In the genomic region with DNA sequence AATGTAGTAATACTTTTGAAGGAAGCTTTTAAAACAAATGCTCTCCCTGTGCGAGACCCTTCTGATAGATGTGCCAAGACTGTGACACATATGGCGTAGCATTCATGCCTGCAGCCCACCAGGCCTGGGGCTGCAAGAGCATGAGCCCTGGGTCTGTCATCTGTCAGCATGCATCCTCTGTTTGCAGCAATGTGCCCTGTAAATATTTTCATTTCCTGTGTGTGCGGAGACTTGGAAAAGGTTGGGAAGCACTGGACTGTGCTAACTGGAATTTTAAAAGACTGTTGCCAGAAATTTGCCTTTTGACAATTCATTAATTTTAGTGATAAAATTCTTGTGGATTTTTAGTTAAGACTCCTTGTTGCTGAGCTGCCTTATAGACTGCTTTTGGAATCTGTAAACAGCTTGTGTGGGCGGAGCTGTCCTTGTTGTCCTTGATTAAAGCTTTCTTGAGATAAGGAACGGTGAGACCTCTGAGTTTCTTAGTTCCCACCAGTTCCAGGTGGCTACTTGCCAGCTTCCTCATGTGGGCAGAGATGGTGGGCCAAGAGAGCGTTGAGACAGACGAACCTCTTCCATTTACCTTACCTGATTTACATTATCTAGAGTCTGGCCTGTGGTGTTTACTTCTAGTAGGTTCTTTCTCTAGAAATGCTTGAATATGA, we compare ENCODE assay signal across 16 cellular contexts. TPM values are rescaled to one million over a fixed set of nuclear protein-coding genes. Genes with fewer than 3 reads are reported as not detected.
DNase-seq lines count a peak whose midpoint lies in the region; ATAC-seq and TF ChIP-seq lines count a peak whose summit lies in the region.
"Had no signal": no experiment of that assay in that cellular context is flagged by ENCODE, and none has a peak within 500 bp of the region (broad histone marks: within the 10 kb centered on the region; RNA-seq: fewer than 3 reads in every experiment).

No MANE protein-coding gene starts in this region.

- no peaks in the 10 kb centered on the region for H3K9me3 ChIP-seq in cardiac muscle cell (ENCODE audit: low read depth)
- no peaks in the 10 kb centered on the region for H3K9me3 ChIP-seq in mesodermal cell (ENCODE audit: control insufficient read depth, low read length)
- H3K9me3 ChIP-seq in upper lobe of left lung, result no peaks in the 10 kb centered on the region

- ATAC-seq in Right ventricle myocardium inferior, result no peak
- ATAC-seq in upper lobe of left lung (ENCODE audit: low FRiP score in 2 of 2), result no peak
- ATAC-seq in GM19467 (IDR thresholded peaks at IDR 0.05; ENCODE audit: unreplicated experiment), result no peak
- ATAC-seq: activated naive CD8-positive, alpha-beta T cell treated with anti-CD3 and anti-CD28 coated beads, Interleukin-2, amount 50 U/mL, for 24 hours; HCT116; natural killer cell treated with Interleukin-12 subunit alpha and Interleukin-12 subunit beta and Interleukin-15 and Interleukin-18, amount 100 ng/mL, for 72 hours; PC-3; T-cell had no signal

- H3K4me1 ChIP-seq in cardiac muscle cell (ENCODE audit: low read depth) (peaks cover 18% of the 10 kb centered on the region), mesodermal cell (ENCODE audit: control insufficient read depth, insufficient read depth, low read length, poor library complexity, severe bottlenecking) (peaks cover 8% of the 10 kb centered on the region), upper lobe of left lung (peaks cover 34 to 60% (median 44%) of the 10 kb centered on the region in 4 donors)

- TF ChIP-seq CTCF in cardiac muscle cell (IDR thresholded peaks at IDR 0.05; ENCODE audit: low read depth, low read length) (no peak), upper lobe of left lung (IDR thresholded peaks at IDR 0.05) (no peak)

- intact Hi-C loops in Right ventricle myocardium inferior (cut with DNase I), result no loop called here

- no peak for TF ChIP-seq POLR2A in upper lobe of left lung (IDR thresholded peaks at IDR 0.05)

- 75 to 92% methylated on average over 3 to 4 of the region's 7 CpGs for WGBS in mesodermal cell (ENCODE audit: insufficient coverage in 2 of 2), 2 experiments
- WGBS in upper lobe of left lung, 2 donors, result 41 to 48% methylated on average over 7 of the region's 7 CpGs

- H3K36me3 ChIP-seq in cardiac muscle cell, result peaks cover 6% of the 10 kb centered on the region
- peaks cover 74% of the 10 kb centered on the region for H3K36me3 ChIP-seq in mesodermal cell (ENCODE audit: control insufficient read depth, insufficient read depth, low read length)
- H3K36me3 ChIP-seq in upper lobe of left lung, result peaks cover 0 to 33% (median 12%) of the 10 kb centered on the region in 4 donors

- TF ChIP-seq EP300 in upper lobe of left lung (IDR thresholded peaks at IDR 0.05), result no peak

- H3K4me3 ChIP-seq in cardiac muscle cell (no peak overlapping the region), mesodermal cell (ENCODE audit: extremely low read depth, insufficient read depth, low read length, poor library complexity, severe bottlenecking) (no peak overlapping the region), upper lobe of left lung (no peak overlapping the region)

- DNase-seq in cardiac muscle cell (ENCODE audit: low read depth in 1 of 2, low spot score in 1 of 2) (peak in 1 of 2 donors; percentile 62), Right ventricle myocardium inferior (ENCODE audit: missing footprints) (no peak), dermis blood vessel endothelial cell (peak; percentile 49), upper lobe of left lung (no peak), LoVo (ENCODE audit: low spot score) (no peak), AG20443 (ENCODE audit: low spot score) (no peak)
- DNase-seq: activated CD4-positive, alpha-beta T cell treated with anti-CD3 and anti-CD28 coated beads for 1 hour; activated naive CD8-positive, alpha-beta T cell treated with anti-CD3 and anti-CD28 coated beads, Interleukin-2, amount 50 U/mL, for 24 hours; foreskin melanocyte; NCI-H1092 treated with DMSO at 0.1 percent for 48 hours; PC-3; T-cell had no signal

- H3K27ac ChIP-seq in cardiac muscle cell (peak overlapping the region; percentile 60), mesodermal cell (ENCODE audit: low read depth, low read length, severe bottlenecking) (peak overlapping the region; percentile 29), upper lobe of left lung (peak overlapping the region in 3 of 4 donors; percentile 43 to 65 (median 57))

- H3K27me3 ChIP-seq in cardiac muscle cell, result no peaks in the 10 kb centered on the region
- H3K27me3 ChIP-seq in upper lobe of left lung, result no peaks in the 10 kb centered on the region

RNA-seq across cellular contexts. Expression of gene MARK3, which starts 23.4 kb away (rescaled TPM):
- total RNA-seq in cardiac muscle cell, result 69.4 and 88.3 TPM in 2 replicates
- polyA plus RNA-seq in cardiac muscle cell, result 72.9 and 97.4 TPM in 2 replicates
- total RNA-seq in Right ventricle myocardium inferior, result 123 TPM
- 65.2 and 74.9 TPM in 2 replicates for total RNA-seq in dermis blood vessel endothelial cell
- 78.3 TPM for polyA plus RNA-seq in mesodermal cell (2013, experiment 1 of 2)
- polyA plus RNA-seq in mesodermal cell (2013, experiment 2 of 2), result 77.2 TPM
- total RNA-seq in upper lobe of left lung, result 100 to 1,000 TPM in 5 of 6 donors, 10 to 100 TPM in 1; 84.5 to 190 (median 132) TPM
